Comparison of ENCODE assay signal across 9 cellular contexts in genomic region chr10:3803295-3803883, GRCh38. TPM values are rescaled to one million over a fixed set of nuclear protein-coding genes. Genes with fewer than 3 reads are reported as not detected.
DNase-seq lines count a peak whose midpoint lies in the region; ATAC-seq, FAIRE-seq and TF ChIP-seq lines count a peak whose summit lies in the region.
"Had no signal": no experiment of that assay in that cellular context is flagged by ENCODE, and none has a peak within 500 bp of the region (broad histone marks: within the 10 kb centered on the region; RNA-seq: fewer than 3 reads in every experiment).

No MANE protein-coding gene starts in this region.

- FAIRE-seq in pancreas (lab: Jason Lieb, UNC) = no peak

- H3K4me1 ChIP-seq in pancreas = peaks cover 13 to 54% (median 24%) of the 10 kb centered on the region in 3 donors

- ATAC-seq in pancreas = peak; percentile 76 to 86 (median 82)
- ATAC-seq in GM21515 (IDR thresholded peaks at IDR 0.05; ENCODE audit: unreplicated experiment) = no peak
- no peak for ATAC-seq in HG03175 (IDR thresholded peaks at IDR 0.05; ENCODE audit: unreplicated experiment)

- H3K9me3 ChIP-seq in pancreas = no peaks in the 10 kb centered on the region

- H3K36me3 ChIP-seq in pancreas = no peaks in the 10 kb centered on the region

- TF ChIP-seq CTCF in epithelial cell of proximal tubule (conservative IDR thresholded peaks at IDR 0.05; ENCODE audit: low read depth, low read length) (peak; percentile 4), pancreas (IDR thresholded peaks at IDR 0.05) (no peak)

- WGBS in pancreas, 2 donors = 17% methylated on average over 11 of the region's 11 CpGs

- no peaks in the 10 kb centered on the region for H3K27me3 ChIP-seq in pancreas

- intact Hi-C loops in pancreas (cut with DNase I) = no loop called here

- DNase-seq in EH (ENCODE audit: low read depth) (peak; percentile 42), OCI-M1 (lab: John Stamatoyannopoulos, UW) (peak; percentile 92), epithelial cell of proximal tubule (ENCODE audit: low read depth) (no peak), pancreas (peak in 5 of 6 donors; percentile 50 to 76 (median 62)), NCI-H2196 treated with DMSO at 0.1 percent for 48 hours (lab: John Stamatoyannopoulos, UW; ENCODE audit: unreplicated experiment) (no peak)
- no peak for DNase-seq in activated CD8-positive, alpha-beta memory T cell treated with anti-CD3 and anti-CD28 coated beads for 24 hours
- DNase-seq: activated gamma-delta T cell had no signal

- H3K27ac ChIP-seq in pancreas = peak overlapping the region; percentile 25 to 96 (median 69)

- H3K4me3 ChIP-seq in epithelial cell of proximal tubule (ENCODE audit: low read depth, low read length) = no peak overlapping the region
- peak overlapping the region in 1 of 4 donors; percentile 8 for H3K4me3 ChIP-seq in pancreas

RNA-seq across cellular contexts. Expression of gene KLF6, which starts 18.4 kb away (rescaled TPM):
- total RNA-seq in epithelial cell of proximal tubule (52.6 and 88.1 TPM in 2 replicates), pancreas (100 to 1,000 TPM in 1 of 6 donors, 10 to 100 TPM in 5; 41.2 to 157 (median 70.5) TPM)
- 10 to 100 TPM; 29.0 to 41.0 TPM for polyA plus RNA-seq in pancreas

Comparison
In these comparisons a context has a peak if more than half of its experiments do, and no peak if none do; other contexts are left out.
1. DNase-seq: peak in EH (single experiment), OCI-M1 (single experiment) and pancreas (5 of 6); none in epithelial cell of proximal tubule (single experiment), NCI-H2196 treated with DMSO at 0.1 percent for 48 hours (single experiment) and activated CD8-positive, alpha-beta memory T cell treated with anti-CD3 and anti-CD28 coated beads for 24 hours (single experiment).
2. ATAC-seq: peak in pancreas (4 of 4); none in GM21515 (single experiment) and HG03175 (single experiment).